Comparison of ENCODE assay signal across 8 cellular contexts in genomic region chr3:29695201-29695904, GRCh38.
DNase-seq lines count a peak whose midpoint lies in the region; ATAC-seq and TF ChIP-seq lines count a peak whose summit lies in the region.

No MANE protein-coding gene starts in this region.

- H3K4me2 ChIP-seq in PC-3 (ENCODE audit: low read length) (peak overlapping the region; percentile 52), neural progenitor cell (peak overlapping the region; percentile 3)

- H3K4me3 ChIP-seq in PC-3 (ENCODE audit: low read length), result 0 out of 2 replicates have a peak overlapping the region, but pooled peaks have one; percentile 0
- peak overlapping the region in 1 of 4 donors; percentile 13 for H3K4me3 ChIP-seq in esophagus squamous epithelium
- H3K4me3 ChIP-seq in neural progenitor cell, result no peak overlapping the region

- no peak overlapping the region for H3K4me3 Mint-ChIP-seq in neural progenitor cell
- no peak overlapping the region for H3K4me3 Mint-ChIP-seq in activated naive CD4-positive, alpha-beta T cell treated with anti-CD3 and anti-CD28 coated beads for 36 hours

- CTCF ChIA-PET in PC-3 (lab: Charles Lee) (no interaction called here), GM10248 (lab: Yijun Ruan, JAX) (interaction anchor here (1.3 kb wide), 1 partner anchor 13 kb away, joined by 3 read pairs; no protein-coding TSS in a partner anchor)
- CTCF ChIA-PET in activated naive CD4-positive, alpha-beta T cell treated with anti-CD3 and anti-CD28 coated beads for 36 hours (lab: Charles Lee), result no interaction called here

- peak; percentile 67 for DNase-seq in AG08395 (ENCODE audit: low spot score)
- DNase-seq in PC-3, result peak; percentile 38
- no peak for DNase-seq in esophagus squamous epithelium (lab: John Stamatoyannopoulos, UW)
- no peak for DNase-seq in neural progenitor cell (ENCODE audit: low spot score)
- no peak for DNase-seq in activated naive CD4-positive, alpha-beta T cell treated with anti-CD3 and anti-CD28 coated beads for 36 hours
- no peak for DNase-seq in cerebellar nuclear complex (lab: John Stamatoyannopoulos, UW)
- DNase-seq in GM10248 (ENCODE audit: extremely low spot score), result no peak

- no peaks in the 10 kb centered on the region for H4K20me1 ChIP-seq in PC-3 (ENCODE audit: low read length)
- H4K20me1 ChIP-seq in neural progenitor cell (ENCODE audit: low read depth), result no peaks in the 10 kb centered on the region

- WGBS in esophagus squamous epithelium, 2 donors, result 31 to 37% methylated on average over 3 of the region's 3 CpGs

- no peak overlapping the region for H3K9ac ChIP-seq in PC-3 (ENCODE audit: low read length)
- no peak overlapping the region for H3K9ac ChIP-seq in neural progenitor cell

- BruUV-seq in PC-3 (replicated peaks; lab: Mats Ljungman, UMichigan), result no TSS peak

- TF ChIP-seq POLR2A in esophagus squamous epithelium (IDR thresholded peaks at IDR 0.05), result no peak

- peaks cover 4% of the 10 kb centered on the region for H3K9me3 Mint-ChIP-seq in neural progenitor cell
- no peaks in the 10 kb centered on the region for H3K9me3 Mint-ChIP-seq in activated naive CD4-positive, alpha-beta T cell treated with anti-CD3 and anti-CD28 coated beads for 36 hours

- H3K27me3 Mint-ChIP-seq in neural progenitor cell (ENCODE audit: insufficient read depth, low read depth), result no peaks in the 10 kb centered on the region
- peaks cover 2% of the 10 kb centered on the region for H3K27me3 Mint-ChIP-seq in activated naive CD4-positive, alpha-beta T cell treated with anti-CD3 and anti-CD28 coated beads for 36 hours (ENCODE audit: low read depth)

- intact Hi-C loops in PC-3 (cut with micrococcal nuclease) (loop anchor here (2.0 kb wide), 3 partner anchors 69 to 509 kb away; partner anchors contain the start of gene RBMS3), esophagus squamous epithelium (cut with DNase I) (no loop called here)
- intact Hi-C loops in activated naive CD4-positive, alpha-beta T cell treated with anti-CD3 and anti-CD28 coated beads for 36 hours (cut with micrococcal nuclease), result no loop called here

- H3K79me2 ChIP-seq in PC-3 (ENCODE audit: low read length) (no peaks in the 10 kb centered on the region), neural progenitor cell (ENCODE audit: low read depth) (no peaks in the 10 kb centered on the region)

- H3K27me3 ChIP-seq in PC-3 (ENCODE audit: low read length) (no peaks in the 10 kb centered on the region), esophagus squamous epithelium (no peaks in the 10 kb centered on the region), neural progenitor cell (no peaks in the 10 kb centered on the region)

- POLR2A ChIA-PET in PC-3 (lab: Charles Lee; ENCODE audit: unreplicated experiment) (interaction anchor here (0.6 kb wide), 2 partner anchors 467 to 1672 kb away, joined by 3 to 4 read pairs; no protein-coding TSS in a partner anchor), GM10248 (lab: Yijun Ruan, JAX) (no interaction called here)

- no peaks in the 10 kb centered on the region for H3F3A ChIP-seq in PC-3 (ENCODE audit: low read length, unreplicated experiment)
- H3F3A ChIP-seq in neural progenitor cell (ENCODE audit: low read depth), result no peaks in the 10 kb centered on the region

- H3K9me3 ChIP-seq in PC-3 (ENCODE audit: low read length) (no peaks in the 10 kb centered on the region), esophagus squamous epithelium (no peaks in the 10 kb centered on the region), neural progenitor cell (ENCODE audit: low read depth) (no peaks in the 10 kb centered on the region)

- TF ChIP-seq CTCF in PC-3 (conservative IDR thresholded peaks at IDR 0.05; ENCODE audit: low read depth, low read length) (no peak), esophagus squamous epithelium (IDR thresholded peaks at IDR 0.05) (no peak), neural progenitor cell (IDR thresholded peaks at IDR 0.05) (no peak), GM10248 (IDR thresholded peaks at IDR 0.05; ENCODE audit: control extremely low read depth, extremely low read depth, low read depth, missing control alignments) (no peak)

- no peaks in the 10 kb centered on the region for H3K9me2 ChIP-seq in PC-3 (replicated peaks; ENCODE audit: low read length)

- peak overlapping the region; percentile 53 for H3K27ac ChIP-seq in PC-3 (ENCODE audit: low read length)
- peak overlapping the region; percentile 6 to 83 (median 70) for H3K27ac ChIP-seq in esophagus squamous epithelium
- no peak overlapping the region for H3K27ac ChIP-seq in neural progenitor cell

- H3K36me3 ChIP-seq in PC-3 (ENCODE audit: low read depth, low read length), result no peaks in the 10 kb centered on the region
- no peaks in the 10 kb centered on the region for H3K36me3 ChIP-seq in esophagus squamous epithelium
- no peaks in the 10 kb centered on the region for H3K36me3 ChIP-seq in neural progenitor cell

- peak overlapping the region; percentile 46 for H2AFZ ChIP-seq in PC-3 (ENCODE audit: low read length)
- H2AFZ ChIP-seq in neural progenitor cell (replicated peaks), result no peak overlapping the region

- peaks cover 3% of the 10 kb centered on the region for H3K36me3 Mint-ChIP-seq in neural progenitor cell
- H3K36me3 Mint-ChIP-seq in activated naive CD4-positive, alpha-beta T cell treated with anti-CD3 and anti-CD28 coated beads for 36 hours (ENCODE audit: low read depth), result no peaks in the 10 kb centered on the region

- H3K27ac Mint-ChIP-seq in neural progenitor cell, result peak overlapping the region; percentile 70
- H3K27ac Mint-ChIP-seq in activated naive CD4-positive, alpha-beta T cell treated with anti-CD3 and anti-CD28 coated beads for 36 hours, result no peak overlapping the region

- H3K4me1 Mint-ChIP-seq in neural progenitor cell, result peaks cover 40% of the 10 kb centered on the region
- H3K4me1 Mint-ChIP-seq in activated naive CD4-positive, alpha-beta T cell treated with anti-CD3 and anti-CD28 coated beads for 36 hours (ENCODE audit: low read depth), result no peaks in the 10 kb centered on the region

- H3K4me1 ChIP-seq in PC-3 (ENCODE audit: insufficient read depth, low read length) (peaks cover 38% of the 10 kb centered on the region), esophagus squamous epithelium (peaks cover 5 to 36% (median 18%) of the 10 kb centered on the region in 3 donors), neural progenitor cell (peaks cover 30% of the 10 kb centered on the region)

- ATAC-seq in PC-3 (no peak), HG03469 (IDR thresholded peaks at IDR 0.05; ENCODE audit: unreplicated experiment) (no peak)

Comparison
In these comparisons a context has a peak if more than half of its experiments do, and no peak if none do; other contexts are left out.
1. DNase-seq: peak in AG08395 (single experiment) and PC-3 (single experiment); none in esophagus squamous epithelium (single experiment), neural progenitor cell (single experiment), activated naive CD4-positive, alpha-beta T cell treated with anti-CD3 and anti-CD28 coated beads for 36 hours (single experiment), cerebellar nuclear complex (0 of 2) and GM10248 (single experiment).